In genomic region chr4:96598465-96598864, GRCh38 we compare ENCODE assay signal across 1 cellular context.
TF ChIP-seq lines count a peak whose summit lies in the region.

No MANE protein-coding gene starts in this region.

TF ChIP-seq in GM23338, 12 proteins besides CTCF, POLR2A, EP300 and RAD21 (continued from another document):
- TF ChIP-seq, protein P1, sequence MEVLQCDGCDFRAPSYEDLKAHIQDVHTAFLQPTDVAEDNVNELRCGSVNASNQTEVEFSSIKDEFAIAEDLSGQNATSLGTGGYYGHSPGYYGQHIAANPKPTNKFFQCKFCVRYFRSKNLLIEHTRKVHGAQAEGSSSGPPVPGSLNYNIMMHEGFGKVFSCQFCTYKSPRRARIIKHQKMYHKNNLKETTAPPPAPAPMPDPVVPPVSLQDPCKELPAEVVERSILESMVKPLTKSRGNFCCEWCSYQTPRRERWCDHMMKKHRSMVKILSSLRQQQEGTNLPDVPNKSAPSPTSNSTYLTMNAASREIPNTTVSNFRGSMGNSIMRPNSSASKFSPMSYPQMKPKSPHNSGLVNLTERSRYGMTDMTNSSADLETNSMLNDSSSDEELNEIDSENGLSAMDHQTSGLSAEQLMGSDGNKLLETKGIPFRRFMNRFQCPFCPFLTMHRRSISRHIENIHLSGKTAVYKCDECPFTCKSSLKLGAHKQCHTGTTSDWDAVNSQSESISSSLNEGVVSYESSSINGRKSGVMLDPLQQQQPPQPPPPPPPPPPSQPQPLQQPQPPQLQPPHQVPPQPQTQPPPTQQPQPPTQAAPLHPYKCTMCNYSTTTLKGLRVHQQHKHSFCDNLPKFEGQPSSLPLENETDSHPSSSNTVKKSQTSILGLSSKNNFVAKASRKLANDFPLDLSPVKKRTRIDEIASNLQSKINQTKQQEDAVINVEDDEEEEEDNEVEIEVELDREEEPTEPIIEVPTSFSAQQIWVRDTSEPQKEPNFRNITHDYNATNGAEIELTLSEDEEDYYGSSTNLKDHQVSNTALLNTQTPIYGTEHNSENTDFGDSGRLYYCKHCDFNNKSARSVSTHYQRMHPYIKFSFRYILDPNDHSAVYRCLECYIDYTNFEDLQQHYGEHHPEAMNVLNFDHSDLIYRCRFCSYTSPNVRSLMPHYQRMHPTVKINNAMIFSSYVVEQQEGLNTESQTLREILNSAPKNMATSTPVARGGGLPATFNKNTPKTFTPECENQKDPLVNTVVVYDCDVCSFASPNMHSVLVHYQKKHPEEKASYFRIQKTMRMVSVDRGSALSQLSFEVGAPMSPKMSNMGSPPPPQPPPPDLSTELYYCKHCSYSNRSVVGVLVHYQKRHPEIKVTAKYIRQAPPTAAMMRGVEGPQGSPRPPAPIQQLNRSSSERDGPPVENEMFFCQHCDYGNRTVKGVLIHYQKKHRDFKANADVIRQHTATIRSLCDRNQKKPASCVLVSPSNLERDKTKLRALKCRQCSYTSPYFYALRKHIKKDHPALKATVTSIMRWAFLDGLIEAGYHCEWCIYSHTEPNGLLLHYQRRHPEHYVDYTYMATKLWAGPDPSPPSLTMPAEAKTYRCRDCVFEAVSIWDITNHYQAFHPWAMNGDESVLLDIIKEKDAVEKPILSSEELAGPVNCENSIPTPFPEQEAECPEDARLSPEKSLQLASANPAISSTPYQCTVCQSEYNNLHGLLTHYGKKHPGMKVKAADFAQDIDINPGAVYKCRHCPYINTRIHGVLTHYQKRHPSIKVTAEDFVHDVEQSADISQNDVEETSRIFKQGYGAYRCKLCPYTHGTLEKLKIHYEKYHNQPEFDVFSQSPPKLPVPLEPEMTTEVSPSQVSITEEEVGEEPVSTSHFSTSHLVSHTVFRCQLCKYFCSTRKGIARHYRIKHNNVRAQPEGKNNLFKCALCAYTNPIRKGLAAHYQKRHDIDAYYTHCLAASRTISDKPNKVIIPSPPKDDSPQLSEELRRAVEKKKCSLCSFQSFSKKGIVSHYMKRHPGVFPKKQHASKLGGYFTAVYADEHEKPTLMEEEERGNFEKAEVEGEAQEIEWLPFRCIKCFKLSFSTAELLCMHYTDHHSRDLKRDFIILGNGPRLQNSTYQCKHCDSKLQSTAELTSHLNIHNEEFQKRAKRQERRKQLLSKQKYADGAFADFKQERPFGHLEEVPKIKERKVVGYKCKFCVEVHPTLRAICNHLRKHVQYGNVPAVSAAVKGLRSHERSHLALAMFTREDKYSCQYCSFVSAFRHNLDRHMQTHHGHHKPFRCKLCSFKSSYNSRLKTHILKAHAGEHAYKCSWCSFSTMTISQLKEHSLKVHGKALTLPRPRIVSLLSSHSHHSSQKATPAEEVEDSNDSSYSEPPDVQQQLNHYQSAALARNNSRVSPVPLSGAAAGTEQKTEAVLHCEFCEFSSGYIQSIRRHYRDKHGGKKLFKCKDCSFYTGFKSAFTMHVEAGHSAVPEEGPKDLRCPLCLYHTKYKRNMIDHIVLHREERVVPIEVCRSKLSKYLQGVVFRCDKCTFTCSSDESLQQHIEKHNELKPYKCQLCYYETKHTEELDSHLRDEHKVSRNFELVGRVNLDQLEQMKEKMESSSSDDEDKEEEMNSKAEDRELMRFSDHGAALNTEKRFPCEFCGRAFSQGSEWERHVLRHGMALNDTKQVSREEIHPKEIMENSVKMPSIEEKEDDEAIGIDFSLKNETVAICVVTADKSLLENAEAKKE (CRISPR knock-in tag; IDR thresholded peaks at IDR 0.05) = no peak
- TF ChIP-seq EZH2phosphoT487 (IDR thresholded peaks at IDR 0.05; ENCODE audit: unreplicated experiment) (no peak), ZNF331 (CRISPR knock-in tag; IDR thresholded peaks at IDR 0.05; ENCODE audit: low read depth) (no peak), POLR2AphosphoS5 (IDR thresholded peaks at IDR 0.05; ENCODE audit: low read depth) (no peak), STAT1 (IDR thresholded peaks at IDR 0.05; ENCODE audit: unreplicated experiment) (no peak)
